In genomic region chr14:20383636-20384035, GRCh38 we compare ENCODE assay signal across 10 cellular contexts. TPM values are rescaled to one million over a fixed set of nuclear protein-coding genes. Genes with fewer than 3 reads are reported as not detected.
"Had no signal": no experiment of that assay in that cellular context is flagged by ENCODE, and none has a peak within 500 bp of the region (broad histone marks: within the 10 kb centered on the region; RNA-seq: fewer than 3 reads in every experiment).

No MANE protein-coding gene starts in this region.

- DNase-seq: GM23248, GOT3, H7, HFFc6, IMR-90 had no signal

- H3K9me3 ChIP-seq: HAP-1 had no signal

- H3K4me1 ChIP-seq: HAP-1 had no signal

- H3K4me3 Mint-ChIP-seq: HFFc6 had no signal

- H3K27ac ChIP-seq: GM23248 had no signal

- H3K4me3 ChIP-seq: GM23248, HAP-1, K562 had no signal

- H3K27ac Mint-ChIP-seq: HFFc6 had no signal

- ATAC-seq: HCT116, K562 had no signal

- H3K9me3 Mint-ChIP-seq: HFFc6 had no signal

RNA-seq across cellular contexts. Expression of gene KLHL33, which starts 52.3 kb away (rescaled TPM):
- total RNA-seq: GM23248, H4, HT-29 had no signal
